Comparison of ENCODE assay signal across 26 cellular contexts in genomic region chr1:54826226-54826816, GRCh38. TPM values are rescaled to one million over a fixed set of nuclear protein-coding genes. Genes with fewer than 3 reads are reported as not detected.
"Had no signal": no experiment of that assay in that cellular context is flagged by ENCODE, and none has a peak within 500 bp of the region (broad histone marks: within the 10 kb centered on the region; RNA-seq: fewer than 3 reads in every experiment).

No MANE protein-coding gene starts in this region.

- H3K27me3 ChIP-seq: body of pancreas, cardiac muscle cell, heart left ventricle, left lung, spleen, upper lobe of right lung had no signal

- DNase-seq: activated B cell treated with CpG ODN at 0.5 μM for 24 hours; activated CD4-positive, alpha-beta T cell treated with anti-CD3 and anti-CD28 coated beads for 36 hours; activated CD4-positive, alpha-beta T cell treated with anti-CD3 and anti-CD28 coated beads, Interleukin-2, amount 50 U/mL, for 4 hours; activated naive CD4-positive, alpha-beta T cell treated with Interleukin-2 at 50 U/mL for 16 hours; activated T-cell treated with anti-CD3 and anti-CD28 coated beads, Interleukin-2, amount 50 U/mL, for 4 hours; aorta; cortex of kidney; foreskin fibroblast; heart left ventricle; kidney glomerular epithelial cell; left lung; lower lobe of right lung; mesendoderm; mucosa of descending colon; posterior cingulate gyrus; right cardiac atrium; spleen; stimulated activated naive CD4-positive, alpha-beta T cell treated with Interleukin-2 at 50 U/mL for 16 hours; T-cell; upper lobe of right lung had no signal

- FAIRE-seq: endothelial cell of umbilical vein had no signal

- H3K4me3 ChIP-seq: body of pancreas, cardiac muscle cell, heart left ventricle, left lung, lower lobe of right lung, mucosa of descending colon, spleen, thoracic aorta, upper lobe of right lung had no signal

- H3K27ac ChIP-seq: body of pancreas, cardiac muscle cell, heart left ventricle, left lung, lower lobe of right lung, spleen, thoracic aorta, upper lobe of right lung had no signal

- H3K4me1 ChIP-seq: body of pancreas, heart left ventricle, left lung, lower lobe of right lung, spleen, upper lobe of right lung had no signal

- H3K36me3 ChIP-seq: cardiac muscle cell, heart left ventricle, left lung, lower lobe of right lung, spleen, thoracic aorta, upper lobe of right lung had no signal

RNA-seq across cellular contexts. Expression of gene TTC22, which starts 25.2 kb away (rescaled TPM):
- total RNA-seq: cardiac muscle cell, endothelial cell of umbilical vein, myocyte, SK-MEL-5 had no signal
- polyA plus RNA-seq: cardiac muscle cell, endothelial cell of umbilical vein had no signal
